8 cellular contexts compared by ENCODE assay signal in the genomic region with DNA sequence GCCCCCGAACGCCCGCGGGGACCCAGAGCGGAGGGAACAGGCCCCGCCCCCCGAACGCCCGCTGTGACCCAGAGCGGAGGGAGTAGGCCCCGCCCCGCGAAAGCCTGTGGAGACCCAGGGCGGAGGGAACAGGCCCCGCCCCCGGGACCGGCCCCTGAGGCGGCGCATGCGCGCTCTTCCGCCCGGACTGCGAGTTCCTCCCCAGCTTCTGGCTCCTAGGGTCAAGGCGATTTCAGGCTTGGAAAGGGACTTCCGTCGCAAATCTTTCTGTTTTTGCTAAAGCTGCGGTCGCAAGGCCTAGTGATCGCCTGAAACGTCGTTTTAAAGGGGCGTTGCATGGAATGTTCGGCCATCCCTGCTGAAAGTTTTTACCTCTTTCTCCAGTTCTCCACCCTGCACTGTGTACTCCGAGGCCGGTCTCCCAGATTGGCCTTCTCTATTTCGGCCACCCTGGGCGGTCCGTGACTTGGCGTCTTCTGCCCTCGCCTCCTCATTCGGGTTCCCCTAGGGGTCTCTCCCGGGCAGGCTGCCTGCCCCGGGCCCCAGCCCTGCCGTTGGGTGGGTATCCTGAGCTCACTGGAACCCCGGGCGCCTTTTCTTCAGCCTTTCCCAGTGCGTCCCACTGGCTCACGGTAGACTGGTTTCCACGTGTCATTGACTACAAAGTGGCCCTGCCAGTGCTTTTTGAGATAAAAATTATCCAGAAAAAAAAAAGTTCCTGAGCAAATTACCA. TPM values are rescaled to one million over a fixed set of nuclear protein-coding genes. Genes with fewer than 3 reads are reported as not detected.
DNase-seq lines count a peak whose midpoint lies in the region; ATAC-seq and TF ChIP-seq lines count a peak whose summit lies in the region.

No MANE protein-coding gene starts in this region.

- H3K4me1 Mint-ChIP-seq in WTC11, result peaks cover 20% of the 10 kb centered on the region

- H3K4me3 Mint-ChIP-seq in WTC11, result peak overlapping the region; percentile 82

- H3K4me3 ChIP-seq in cardiac fibroblast (replicated peaks in 1 of 2; ENCODE audit: low read depth in 2 of 2, low read length in 2 of 2) (peak overlapping the region; percentile 80 to 90), spleen (peak overlapping the region; percentile 74 to 96 (median 90))

- TF ChIP-seq POLR2A in spleen (IDR thresholded peaks at IDR 0.05), result peak in 1 of 3 donors; percentile 44

- H3K4me1 ChIP-seq in spleen, result peaks cover 9 to 64% (median 39%) of the 10 kb centered on the region in 6 donors

- TF ChIP-seq CTCF in WTC11 (IDR thresholded peaks at IDR 0.05) (no peak), cardiac fibroblast (IDR thresholded peaks at IDR 0.05; ENCODE audit: low read depth, low read length) (no peak), spleen (IDR thresholded peaks at IDR 0.05 in 8 of 11, conservative IDR thresholded peaks at IDR 0.05 in 3 of 11) (peak in 2 of 11 experiments; percentile 23 to 26)

- peaks cover 4% of the 10 kb centered on the region; the same call in 1 of the 2 replicates for H3K36me3 Mint-ChIP-seq in WTC11

- no peaks in the 10 kb centered on the region for H3K9me3 Mint-ChIP-seq in WTC11

- peak overlapping the region; percentile 82 to 94 (median 90) for H3K27ac ChIP-seq in spleen

- H3K27me3 ChIP-seq in spleen (replicated peaks in 1 of 7), result no peaks in the 10 kb centered on the region

- no peaks in the 10 kb centered on the region for H3K9me3 ChIP-seq in spleen

- ATAC-seq in GM18909 (IDR thresholded peaks at IDR 0.05; ENCODE audit: poor library complexity, unreplicated experiment), result peak; percentile 93
- peak; percentile 92 for ATAC-seq in HG03159 (IDR thresholded peaks at IDR 0.05; ENCODE audit: unreplicated experiment)
- ATAC-seq in WTC11, result peak; percentile 94

- WGBS in spleen, 5 donors, result 1 to 3% (median 2%) methylated on average over 35 to 50 of the region's 50 CpGs

- POLR2A ChIA-PET in WTC11 (lab: Charles Lee), result interaction anchor here (0.6 to 1.0 kb wide), 3 partner anchors 279 to 425 kb away, joined by 3 to 4 read pairs (median 3); a partner anchor contains a TSS

- H3K36me3 ChIP-seq in spleen, result peaks cover 0 to 8% (median 3%) of the 10 kb centered on the region in 6 donors

- peaks cover 3% of the 10 kb centered on the region; the same call in 1 of the 2 replicates for H3K27me3 Mint-ChIP-seq in WTC11 (ENCODE audit: low read depth)

- peak; percentile 100 for DNase-seq in AG08395 (ENCODE audit: low spot score)
- peak; percentile 98 for DNase-seq in NCI-H2227 treated with DMSO at 0.1 percent for 48 hours (lab: John Stamatoyannopoulos, UW)
- DNase-seq in WTC11 (ENCODE audit: low spot score), result peak; percentile 99
- DNase-seq in cardiac fibroblast (ENCODE audit: low read depth in 2 of 2), result peak; percentile 94 to 96
- peak; percentile 97 for DNase-seq in inferior parietal cortex (ENCODE audit: extremely low spot score)
- peak; percentile 100 for DNase-seq in spleen

- CTCF ChIA-PET in WTC11 (lab: Charles Lee), result interaction anchor here (1.4 to 1.7 kb wide), 2 partner anchors 100 to 635 kb away, joined by 3 to 4 read pairs; no protein-coding TSS in a partner anchor

- intact Hi-C loops in spleen (cut with DNase I; ENCODE audit: low total_unique reads), result no loop called here

- H3K27ac Mint-ChIP-seq in WTC11, result peak overlapping the region; percentile 98

TF ChIP-seq in WTC11, 78 proteins besides CTCF, POLR2A, EP300 and RAD21 (continues in another document):
- TF ChIP-seq MYBL2 (CRISPR knock-in tag; IDR thresholded peaks at IDR 0.05) (peak; percentile 20; the same call in 1 of the 2 replicates), CREM (CRISPR knock-in tag; IDR thresholded peaks at IDR 0.05) (peak; percentile 28; the same call in 1 of the 2 replicates), ZBTB21 (CRISPR knock-in tag; IDR thresholded peaks at IDR 0.05; ENCODE audit: borderline replicate concordance) (no peak), NR3C1 (CRISPR knock-in tag; conservative IDR thresholded peaks at IDR 0.05; ENCODE audit: low read depth) (no peak), ATF1 (CRISPR knock-in tag; IDR thresholded peaks at IDR 0.05) (0 out of 2 replicates have a peak, but pooled peaks have one; percentile 17), CREB1 (CRISPR knock-in tag; IDR thresholded peaks at IDR 0.05) (no peak), ZNF317 (CRISPR knock-in tag; IDR thresholded peaks at IDR 0.05; ENCODE audit: borderline replicate concordance, low read depth) (no peak), ZNF138 (CRISPR knock-in tag; conservative IDR thresholded peaks at IDR 0.05) (no peak)
- TF ChIP-seq, protein P1, sequence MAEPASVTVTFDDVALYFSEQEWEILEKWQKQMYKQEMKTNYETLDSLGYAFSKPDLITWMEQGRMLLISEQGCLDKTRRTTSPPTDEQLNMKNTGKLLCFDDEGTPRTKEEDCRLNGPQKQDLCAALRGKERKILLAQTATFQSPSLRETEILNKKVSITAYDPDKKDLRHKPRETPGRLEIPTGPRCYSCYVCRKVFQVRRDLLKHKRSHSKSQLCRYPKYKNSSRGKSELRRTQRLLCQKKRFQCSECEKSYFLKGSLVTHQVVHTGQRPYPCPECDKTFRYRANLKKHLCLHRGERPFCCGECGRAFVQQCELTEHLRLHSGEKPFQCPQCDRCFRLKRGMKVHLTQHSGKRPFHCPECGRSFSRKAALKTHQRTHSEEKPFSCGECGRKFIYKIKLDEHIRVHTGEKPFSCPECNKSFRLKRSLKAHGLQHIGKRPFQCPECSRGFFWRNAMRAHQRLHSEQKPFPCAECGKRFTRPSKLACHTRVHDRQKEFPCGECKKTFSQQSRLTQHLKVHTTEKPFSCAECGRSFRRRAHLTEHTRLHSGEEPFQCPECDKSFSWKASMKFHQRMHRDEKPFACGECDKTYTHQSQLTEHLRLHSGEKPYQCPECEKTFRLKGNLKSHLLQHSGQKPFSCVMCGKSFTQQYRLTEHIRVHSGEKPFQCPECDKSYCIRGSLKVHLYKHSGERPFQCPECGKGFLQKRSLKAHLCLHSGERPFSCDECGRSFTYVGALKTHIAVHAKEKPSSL (CRISPR knock-in tag; conservative IDR thresholded peaks at IDR 0.05), result no peak
- TF ChIP-seq, protein P2, sequence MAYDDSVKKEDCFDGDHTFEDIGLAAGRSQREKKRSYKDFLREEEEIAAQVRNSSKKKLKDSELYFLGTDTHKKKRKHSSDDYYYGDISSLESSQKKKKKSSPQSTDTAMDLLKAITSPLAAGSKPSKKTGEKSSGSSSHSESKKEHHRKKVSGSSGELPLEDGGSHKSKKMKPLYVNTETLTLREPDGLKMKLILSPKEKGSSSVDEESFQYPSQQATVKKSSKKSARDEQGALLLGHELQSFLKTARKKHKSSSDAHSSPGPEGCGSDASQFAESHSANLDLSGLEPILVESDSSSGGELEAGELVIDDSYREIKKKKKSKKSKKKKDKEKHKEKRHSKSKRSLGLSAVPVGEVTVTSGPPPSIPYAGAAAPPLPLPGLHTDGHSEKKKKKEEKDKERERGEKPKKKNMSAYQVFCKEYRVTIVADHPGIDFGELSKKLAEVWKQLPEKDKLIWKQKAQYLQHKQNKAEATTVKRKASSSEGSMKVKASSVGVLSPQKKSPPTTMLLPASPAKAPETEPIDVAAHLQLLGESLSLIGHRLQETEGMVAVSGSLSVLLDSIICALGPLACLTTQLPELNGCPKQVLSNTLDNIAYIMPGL (CRISPR knock-in tag; IDR thresholded peaks at IDR 0.05), result no peak; the same call in 1 of the 2 replicates
- TF ChIP-seq, protein P3, sequence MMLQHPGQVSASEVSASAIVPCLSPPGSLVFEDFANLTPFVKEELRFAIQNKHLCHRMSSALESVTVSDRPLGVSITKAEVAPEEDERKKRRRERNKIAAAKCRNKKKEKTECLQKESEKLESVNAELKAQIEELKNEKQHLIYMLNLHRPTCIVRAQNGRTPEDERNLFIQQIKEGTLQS (CRISPR knock-in tag; conservative IDR thresholded peaks at IDR 0.05), result no peak
- TF ChIP-seq, protein P4, sequence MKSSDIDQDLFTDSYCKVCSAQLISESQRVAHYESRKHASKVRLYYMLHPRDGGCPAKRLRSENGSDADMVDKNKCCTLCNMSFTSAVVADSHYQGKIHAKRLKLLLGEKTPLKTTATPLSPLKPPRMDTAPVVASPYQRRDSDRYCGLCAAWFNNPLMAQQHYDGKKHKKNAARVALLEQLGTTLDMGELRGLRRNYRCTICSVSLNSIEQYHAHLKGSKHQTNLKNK (CRISPR knock-in tag; IDR thresholded peaks at IDR 0.05), result no peak
- TF ChIP-seq, protein P5, sequence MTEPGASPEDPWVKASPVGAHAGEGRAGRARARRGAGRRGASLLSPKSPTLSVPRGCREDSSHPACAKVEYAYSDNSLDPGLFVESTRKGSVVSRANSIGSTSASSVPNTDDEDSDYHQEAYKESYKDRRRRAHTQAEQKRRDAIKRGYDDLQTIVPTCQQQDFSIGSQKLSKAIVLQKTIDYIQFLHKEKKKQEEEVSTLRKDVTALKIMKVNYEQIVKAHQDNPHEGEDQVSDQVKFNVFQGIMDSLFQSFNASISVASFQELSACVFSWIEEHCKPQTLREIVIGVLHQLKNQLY (CRISPR knock-in tag; IDR thresholded peaks at IDR 0.05), result no peak
- TF ChIP-seq, protein P6, sequence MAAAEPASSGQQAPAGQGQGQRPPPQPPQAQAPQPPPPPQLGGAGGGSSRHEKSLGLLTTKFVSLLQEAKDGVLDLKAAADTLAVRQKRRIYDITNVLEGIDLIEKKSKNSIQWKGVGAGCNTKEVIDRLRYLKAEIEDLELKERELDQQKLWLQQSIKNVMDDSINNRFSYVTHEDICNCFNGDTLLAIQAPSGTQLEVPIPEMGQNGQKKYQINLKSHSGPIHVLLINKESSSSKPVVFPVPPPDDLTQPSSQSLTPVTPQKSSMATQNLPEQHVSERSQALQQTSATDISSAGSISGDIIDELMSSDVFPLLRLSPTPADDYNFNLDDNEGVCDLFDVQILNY (CRISPR knock-in tag; IDR thresholded peaks at IDR 0.05), result peak; percentile 59
- TF ChIP-seq, protein P7, sequence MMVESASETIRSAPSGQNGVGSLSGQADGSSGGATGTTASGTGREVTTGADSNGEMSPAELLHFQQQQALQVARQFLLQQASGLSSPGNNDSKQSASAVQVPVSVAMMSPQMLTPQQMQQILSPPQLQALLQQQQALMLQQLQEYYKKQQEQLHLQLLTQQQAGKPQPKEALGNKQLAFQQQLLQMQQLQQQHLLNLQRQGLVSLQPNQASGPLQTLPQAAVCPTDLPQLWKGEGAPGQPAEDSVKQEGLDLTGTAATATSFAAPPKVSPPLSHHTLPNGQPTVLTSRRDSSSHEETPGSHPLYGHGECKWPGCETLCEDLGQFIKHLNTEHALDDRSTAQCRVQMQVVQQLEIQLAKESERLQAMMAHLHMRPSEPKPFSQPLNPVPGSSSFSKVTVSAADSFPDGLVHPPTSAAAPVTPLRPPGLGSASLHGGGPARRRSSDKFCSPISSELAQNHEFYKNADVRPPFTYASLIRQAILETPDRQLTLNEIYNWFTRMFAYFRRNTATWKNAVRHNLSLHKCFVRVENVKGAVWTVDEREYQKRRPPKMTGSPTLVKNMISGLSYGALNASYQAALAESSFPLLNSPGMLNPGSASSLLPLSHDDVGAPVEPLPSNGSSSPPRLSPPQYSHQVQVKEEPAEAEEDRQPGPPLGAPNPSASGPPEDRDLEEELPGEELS (CRISPR knock-in tag; IDR thresholded peaks at IDR 0.05), result no peak

RNA-seq across cellular contexts. Expression of a gene that starts 0.4 kb away (rescaled TPM):
- total RNA-seq in WTC11 (2021) (5.8 to 11.2 TPM (median 8.5 TPM) in 3 replicates), spleen (10 to 100 TPM in 5 of 7 donors, 1 to 10 TPM in 2; 8.1 to 14.8 (median 11.4) TPM)
- 1 to 10 TPM; 5.2 to 7.4 (median 7.4) TPM for polyA plus RNA-seq in spleen

Comparison
In these comparisons a context has a peak if more than half of its experiments do, and no peak if none do; other contexts are left out.
1. Peak in every context shown above with its lines: DNase-seq, ATAC-seq, H3K4me3 ChIP-seq and H3K27ac ChIP-seq.